19 cellular contexts compared by ENCODE assay signal in the genomic region with DNA sequence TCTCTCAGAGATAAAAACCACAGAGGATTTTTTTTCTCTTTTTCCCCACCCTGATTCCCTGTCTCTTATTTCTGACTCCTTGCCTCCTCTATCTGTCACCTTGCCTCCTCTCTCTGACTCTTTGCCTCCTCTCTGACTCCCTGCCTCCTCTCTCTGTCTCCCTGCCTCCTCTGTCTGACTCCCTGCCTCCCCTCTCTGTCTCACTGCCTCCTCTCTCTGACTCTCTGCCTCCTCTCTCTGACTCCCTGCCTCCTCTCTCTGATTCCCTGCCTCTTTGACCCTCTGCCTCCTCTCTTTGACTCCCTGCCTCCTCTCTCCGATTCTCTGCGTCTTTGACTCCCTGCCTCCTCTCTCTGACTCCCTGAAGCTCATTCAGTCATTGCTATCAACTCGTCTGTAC. TPM values are rescaled to one million over a fixed set of nuclear protein-coding genes. Genes with fewer than 3 reads are reported as not detected.
"Had no signal": no experiment of that assay in that cellular context is flagged by ENCODE, and none has a peak within 500 bp of the region (broad histone marks: within the 10 kb centered on the region; RNA-seq: fewer than 3 reads in every experiment).

No MANE protein-coding gene starts in this region.

- ATAC-seq: activated CD8-positive, alpha-beta T cell treated with anti-CD3 and anti-CD28 coated beads, Interleukin-2, amount 10 ng/mL, durations not matched to agents 7 days and 5 days; activated naive CD8-positive, alpha-beta T cell treated with anti-CD3 and anti-CD28 coated beads, Interleukin-2, amount 50 U/mL, for 24 hours; natural killer cell had no signal

- DNase-seq: activated CD4-positive, alpha-beta T cell treated with anti-CD3 and anti-CD28 coated beads for 48 hours; activated CD4-positive, CD25-positive, alpha-beta regulatory T cell; activated CD8-positive, alpha-beta T cell treated with anti-CD3 and anti-CD28 coated beads, Interleukin-2, amount 10 ng/mL, durations not matched to agents 7 days and 5 days; activated naive CD4-positive, alpha-beta T cell treated with anti-CD3 and anti-CD28 coated beads, Interleukin-2, amount 10 ng/mL, durations not matched to agents 7 days and 5 days; activated naive CD8-positive, alpha-beta T cell treated with anti-CD3 and anti-CD28 coated beads, Interleukin-2, amount 50 U/mL, for 24 hours; activated T-cell treated with anti-CD3 and anti-CD28 coated beads, Interleukin-2, amount 50 U/mL, for 24 hours; anterior cingulate cortex; cerebellar nuclear complex; effector CD8-positive, alpha-beta T cell; esophagus squamous epithelium; mesendoderm; natural killer cell; occipital lobe; T-helper 1 cell; T-helper 9 cell; transverse colon had no signal

- H3K9me3 Mint-ChIP-seq: activated naive CD4-positive, alpha-beta T cell treated with anti-CD3 and anti-CD28 coated beads, Interleukin-2, amount 10 ng/mL, durations not matched to agents 7 days and 5 days; activated naive CD8-positive, alpha-beta T cell treated with anti-CD3 and anti-CD28 coated beads, Interleukin-2, amount 50 U/mL, for 24 hours; activated T-cell treated with anti-CD3 and anti-CD28 coated beads, Interleukin-2, amount 50 U/mL, for 24 hours; activated T-helper 2 cell treated with anti-CD3 and anti-CD28 coated beads, Interferon-gamma antibody, Interleukin-2, Interleukin-4, amounts not matched to agents 10 μg/mL and 5 μg/mL and 100 μg/mL, durations not matched to agents 14 hours and 24 hours and 36 hours; natural killer cell; stimulated activated naive CD8-positive, alpha-beta T cell treated with anti-CD3 and anti-CD28 coated beads, Interleukin-15, Interleukin-2, amounts not matched to agents 100 ng/mL and 50 ng/mL, for 24 hours had no signal

- H3K27ac Mint-ChIP-seq: activated CD8-positive, alpha-beta T cell treated with anti-CD3 and anti-CD28 coated beads, Interleukin-2, amount 10 ng/mL, durations not matched to agents 7 days and 5 days; activated naive CD4-positive, alpha-beta T cell treated with anti-CD3 and anti-CD28 coated beads, Interleukin-2, amount 10 ng/mL, durations not matched to agents 7 days and 5 days; activated naive CD8-positive, alpha-beta T cell treated with anti-CD3 and anti-CD28 coated beads, Interleukin-2, amount 50 U/mL, for 24 hours; activated T-cell treated with anti-CD3 and anti-CD28 coated beads, Interleukin-2, amount 50 U/mL, for 24 hours; activated T-helper 2 cell treated with anti-CD3 and anti-CD28 coated beads, Interferon-gamma antibody, Interleukin-2, Interleukin-4, amounts not matched to agents 10 μg/mL and 5 μg/mL and 100 μg/mL, durations not matched to agents 14 hours and 24 hours and 36 hours; natural killer cell; stimulated activated naive CD8-positive, alpha-beta T cell treated with anti-CD3 and anti-CD28 coated beads, Interleukin-15, Interleukin-2, amounts not matched to agents 100 ng/mL and 50 ng/mL, for 24 hours had no signal

- H3K36me3 Mint-ChIP-seq: activated naive CD4-positive, alpha-beta T cell treated with anti-CD3 and anti-CD28 coated beads, Interleukin-2, amount 10 ng/mL, durations not matched to agents 7 days and 5 days; natural killer cell had no signal

- H3K4me3 Mint-ChIP-seq: activated CD8-positive, alpha-beta T cell treated with anti-CD3 and anti-CD28 coated beads, Interleukin-2, amount 10 ng/mL, durations not matched to agents 7 days and 5 days; activated naive CD4-positive, alpha-beta T cell treated with anti-CD3 and anti-CD28 coated beads, Interleukin-2, amount 10 ng/mL, durations not matched to agents 7 days and 5 days; activated naive CD8-positive, alpha-beta T cell treated with anti-CD3 and anti-CD28 coated beads, Interleukin-2, amount 50 U/mL, for 24 hours; activated T-cell treated with anti-CD3 and anti-CD28 coated beads, Interleukin-2, amount 50 U/mL, for 24 hours; natural killer cell; stimulated activated naive CD8-positive, alpha-beta T cell treated with anti-CD3 and anti-CD28 coated beads, Interleukin-15, Interleukin-2, amounts not matched to agents 100 ng/mL and 50 ng/mL, for 24 hours had no signal

RNA-seq across cellular contexts. Expression of gene RASD2, which starts 3.1 kb away (rescaled TPM):
- total RNA-seq: activated T-helper 2 cell treated with anti-CD3 and anti-CD28 coated beads, Interferon-gamma antibody, Interleukin-2, Interleukin-4, amounts not matched to agents 10 μg/mL and 5 μg/mL and 100 μg/mL, durations not matched to agents 14 hours and 24 hours and 36 hours; endothelial cell of umbilical vein had no signal
- polyA plus RNA-seq: endothelial cell of umbilical vein had no signal
